18 cellular contexts compared by ENCODE assay signal in genomic region chr20:21419147-21419546, GRCh38. TPM values are rescaled to one million over a fixed set of nuclear protein-coding genes. Genes with fewer than 3 reads are reported as not detected.
"Had no signal": no experiment of that assay in that cellular context is flagged by ENCODE, and none has a peak within 500 bp of the region (broad histone marks: within the 10 kb centered on the region; RNA-seq: fewer than 3 reads in every experiment).

No MANE protein-coding gene starts in this region.

RNA-seq across cellular contexts. Expression of gene NKX2-4, which starts 21.8 kb away (rescaled TPM):
- total RNA-seq: activated naive CD4-positive, alpha-beta T cell treated with anti-CD3 and anti-CD28 coated beads for 36 hours; activated naive CD4-positive, alpha-beta T cell treated with anti-CD3 and anti-CD28 coated beads, Interleukin-2, amount 50 U/mL, for 72 hours; activated naive CD8-positive, alpha-beta T cell treated with anti-CD3 and anti-CD28 coated beads for 36 hours; activated naive CD8-positive, alpha-beta T cell treated with anti-CD3 and anti-CD28 coated beads, Interleukin-2, amount 10 ng/mL, durations not matched to agents 7 days and 5 days; activated T-cell treated with anti-CD3 and anti-CD28 coated beads, Interleukin-2, amount 50 U/mL, for 4 hours; activated T-cell treated with anti-CD3 and anti-CD28 coated beads, Interleukin-2, amount 50 U/mL, for 72 hours; activated T-helper 1 cell treated with anti-CD3 and anti-CD28 coated beads, Interleukin-12 subunit alpha, Interleukin-12 subunit beta, Interleukin-2, Interleukin-4 antibody, amounts not matched to agents 30 ng/mL and 10 ng/mL and 1 ng/mL, durations not matched to agents 14 hours and 24 hours and 36 hours; activated T-helper 17 cell treated with anti-CD3 and anti-CD28 coated beads, Interleukin-2, amount 50 U/mL, for 72 hours; activated T-helper 2 cell treated with anti-CD3 and anti-CD28 coated beads, Interferon-gamma antibody, Interleukin-2, Interleukin-4, amounts not matched to agents 10 μg/mL and 5 μg/mL and 100 μg/mL, durations not matched to agents 14 hours and 24 hours and 36 hours; aorta; ascending aorta; body of pancreas; breast epithelium; bronchial epithelial cell; cardiac muscle cell; cardiac septum; cerebellum; chondrocyte had no signal
